24 cellular contexts compared by ENCODE assay signal in genomic region chr11:19913236-19913892, GRCh38.
DNase-seq lines count a peak whose midpoint lies in the region; ATAC-seq and TF ChIP-seq lines count a peak whose summit lies in the region.
"Had no signal": no experiment of that assay in that cellular context is flagged by ENCODE, and none has a peak within 500 bp of the region (broad histone marks: within the 10 kb centered on the region; RNA-seq: fewer than 3 reads in every experiment).

No MANE protein-coding gene starts in this region.

- 88% methylated on average over 8 of the region's 8 CpGs for WGBS in SK-N-SH (ENCODE audit: low lambda C conversion rate)
- WGBS in liver: 38% methylated on average over 8 of the region's 8 CpGs
- WGBS in aorta, 2 donors: 8 to 14% methylated on average over 8 of the region's 8 CpGs

- ATAC-seq in SK-N-SH treated with all-trans-retinoic acid at 6 μM for 48 hours (no peak; the same call in 2 of the 3 replicates), aorta (ENCODE audit: low FRiP score) (peak; percentile 42)
- ATAC-seq: gastroesophageal sphincter; naive thymus-derived CD8-positive, alpha-beta T cell had no signal

- peaks cover 65% of the 10 kb centered on the region; the same call in 1 of the 2 replicates for H3K79me2 ChIP-seq in SK-N-SH (ENCODE audit: insufficient read depth)

- no peak overlapping the region for H3K4me2 ChIP-seq in SK-N-SH

- H3K9me2 ChIP-seq in SK-N-SH: no peaks in the 10 kb centered on the region

- no peak for DNase-seq in SK-N-SH
- DNase-seq in fibroblast of the aortic adventitia (ENCODE audit: low read depth): peak; percentile 62
- no peak for DNase-seq in aorta
- no peak for DNase-seq in GF-D8 (lab: John Stamatoyannopoulos, UW)
- DNase-seq in epidermal melanocyte (ENCODE audit: insufficient read length, low spot score): no peak
- no peak for DNase-seq in stimulated activated CD4-positive, alpha-beta T cell treated with anti-CD3 and anti-CD28 coated beads, Interleukin-4, amount 100 ng/mL, for 1 hour
- DNase-seq: activated CD4-positive, alpha-beta T cell treated with anti-CD3 and anti-CD28 coated beads, Interleukin-2, amount 50 U/mL, for 1 hour; CD8-positive, alpha-beta memory T cell; DMS79; esophagus squamous epithelium; MM.1S; naive thymus-derived CD8-positive, alpha-beta T cell; NCI-H1436; NCI-H524 treated with DMSO at 0.1 percent for 48 hours; stimulated activated CD4-positive, alpha-beta T cell treated with anti-CD3 and anti-CD28 coated beads, Interleukin-2, amount 100 ng/mL, for 24 hours; stimulated activated naive CD4-positive, alpha-beta T cell treated with Interleukin-2 at 50 U/mL for 16 hours; T-helper 2 cell; thyroid gland had no signal

- H3K27ac ChIP-seq in SK-N-SH (ENCODE audit: low read depth in 2 of 2, low read length in 1 of 2): peak overlapping the region; percentile 44 to 77
- H3K27ac ChIP-seq in liver (ENCODE audit: low read depth in 1 of 2, low read length in 2 of 2): peak overlapping the region; percentile 69 to 76
- peak overlapping the region; percentile 39 to 54 for H3K27ac ChIP-seq in aorta (ENCODE audit: low read depth in 1 of 2, low read length in 2 of 2)
- H3K27ac ChIP-seq: 22Rv1, VCaP had no signal

- H3F3A ChIP-seq in SK-N-SH (replicated peaks; ENCODE audit: insufficient read depth): peaks cover 55% of the 10 kb centered on the region

- no peak overlapping the region for H3K4me3 ChIP-seq in SK-N-SH (ENCODE audit: low read depth in 2 of 2, low read length in 1 of 2)
- H3K4me3 ChIP-seq in fibroblast of the aortic adventitia (ENCODE audit: low read depth, low read length): no peak overlapping the region
- no peak overlapping the region for H3K4me3 ChIP-seq in liver (ENCODE audit: low read depth in 1 of 3, low read length in 3 of 3)
- no peak overlapping the region for H3K4me3 ChIP-seq in aorta (ENCODE audit: low read length in 2 of 2)
- H3K4me3 ChIP-seq: coronary artery, esophagus squamous epithelium, gastroesophageal sphincter, thyroid gland had no signal

- TF ChIP-seq EP300 in SK-N-SH (IDR thresholded peaks at IDR 0.05; ENCODE audit: borderline replicate concordance in 1 of 2, low read depth in 1 of 2, low read length in 1 of 2): no peak

- intact Hi-C loops in aorta (cut with DNase I): no loop called here

- H4K20me1 ChIP-seq in SK-N-SH (ENCODE audit: insufficient read depth): no peaks in the 10 kb centered on the region

- no peak overlapping the region for H2AFZ ChIP-seq in SK-N-SH (ENCODE audit: low read depth)

- H3K36me3 ChIP-seq in SK-N-SH (replicated peaks in 1 of 2; ENCODE audit: control insufficient read depth in 1 of 2, insufficient read depth in 2 of 2, low read length in 1 of 2) (peaks cover 37 to 38% of the 10 kb centered on the region in 2 experiments), liver (ENCODE audit: control insufficient read depth in 4 of 4, insufficient read depth in 3 of 4, low read depth in 1 of 4, low read length in 3 of 4) (peaks cover 0 to 2% (median 0%) of the 10 kb centered on the region in 4 donors), aorta (ENCODE audit: control insufficient read depth in 1 of 2, insufficient read depth in 2 of 2, low read length in 1 of 2) (peaks cover 3% of the 10 kb centered on the region in 2 donors)
- H3K36me3 ChIP-seq: thyroid gland had no signal

- H3K27me3 ChIP-seq in SK-N-SH (ENCODE audit: insufficient read depth) (no peaks in the 10 kb centered on the region), liver (ENCODE audit: control insufficient read depth in 4 of 4, insufficient read depth in 4 of 4, low read length in 3 of 4) (no peaks in the 10 kb centered on the region), aorta (ENCODE audit: control insufficient read depth in 1 of 2, insufficient read depth in 2 of 2, low read length in 1 of 2) (no peaks in the 10 kb centered on the region)
- H3K27me3 ChIP-seq: esophagus squamous epithelium, gastroesophageal sphincter, thyroid gland had no signal

- H3K9ac ChIP-seq in SK-N-SH (no peak overlapping the region), liver (ENCODE audit: low read depth in 1 of 2, low read length in 2 of 2) (peak overlapping the region in 1 of 2 donors; percentile 45)

- POLR2A ChIA-PET in SK-N-SH (lab: Yijun Ruan, JAX): no interaction called here

- peaks cover 19 to 26% of the 10 kb centered on the region in 2 experiments for H3K4me1 ChIP-seq in SK-N-SH (ENCODE audit: control insufficient read depth in 1 of 2, insufficient read depth in 2 of 2, low read depth in 1 of 2, low read length in 1 of 2)
- peaks cover 12 to 44% (median 38%) of the 10 kb centered on the region in 4 donors for H3K4me1 ChIP-seq in liver (ENCODE audit: control insufficient read depth in 4 of 4, insufficient read depth in 4 of 4, low read length in 3 of 4)
- peaks cover 7 to 23% of the 10 kb centered on the region in 2 donors for H3K4me1 ChIP-seq in aorta (ENCODE audit: control insufficient read depth in 1 of 2, insufficient read depth in 2 of 2, low read length in 2 of 2)

- TF ChIP-seq CTCF in SK-N-SH (IDR thresholded peaks at IDR 0.05): no peak
- no peak for TF ChIP-seq CTCF in fibroblast of the aortic adventitia (IDR thresholded peaks at IDR 0.05; ENCODE audit: insufficient read depth, low read length)
- TF ChIP-seq CTCF in liver (IDR thresholded peaks at IDR 0.05; ENCODE audit: low read depth, low read length, missing input control): no peak

- no peak for TF ChIP-seq RAD21 in SK-N-SH (IDR thresholded peaks at IDR 0.05; ENCODE audit: low read length)
- TF ChIP-seq RAD21 in liver (IDR thresholded peaks at IDR 0.05): no peak

- H3K9me3 ChIP-seq in SK-N-SH (no peaks in the 10 kb centered on the region), liver (ENCODE audit: control insufficient read depth in 4 of 4, low read length in 3 of 4) (no peaks in the 10 kb centered on the region), aorta (ENCODE audit: control insufficient read depth, low read length) (no peaks in the 10 kb centered on the region)
- H3K9me3 ChIP-seq: esophagus squamous epithelium, gastroesophageal sphincter, thyroid gland had no signal

- CTCF ChIA-PET in SK-N-SH (lab: Yijun Ruan, JAX): interaction anchor here (0.7 to 2.7 kb wide), 5 partner anchors 8 to 440 kb away, joined by 3 to 8 read pairs (median 4); no protein-coding TSS in a partner anchor

TF ChIP-seq in SK-N-SH, 30 proteins besides CTCF, POLR2A, EP300 and RAD21 (continues in another document):
- TF ChIP-seq POLR2AphosphoS5 (IDR thresholded peaks at IDR 0.05; ENCODE audit: low read depth, low read length) (no peak), TAF1 (IDR thresholded peaks at IDR 0.05; ENCODE audit: borderline replicate concordance, low read depth, low read length) (no peak), GATA2 (CRISPR knock-in tag; IDR thresholded peaks at IDR 0.05) (no peak)

TF ChIP-seq in SK-N-SH treated with all-trans-retinoic acid at 6 μM for 48 hours, 23 proteins besides CTCF, POLR2A, EP300 and RAD21 (continues in another document):
- TF ChIP-seq TCF4 (CRISPR knock-in tag; IDR thresholded peaks at IDR 0.05; ENCODE audit: borderline replicate concordance): no peak
- TF ChIP-seq ESRRG (CRISPR knock-in tag; IDR thresholded peaks at IDR 0.05): no peak
- no peak for TF ChIP-seq ZC3H10 (CRISPR knock-in tag; IDR thresholded peaks at IDR 0.05)
- TF ChIP-seq ZFP30 (CRISPR knock-in tag; IDR thresholded peaks at IDR 0.05): no peak
- TF ChIP-seq, protein P1, sequence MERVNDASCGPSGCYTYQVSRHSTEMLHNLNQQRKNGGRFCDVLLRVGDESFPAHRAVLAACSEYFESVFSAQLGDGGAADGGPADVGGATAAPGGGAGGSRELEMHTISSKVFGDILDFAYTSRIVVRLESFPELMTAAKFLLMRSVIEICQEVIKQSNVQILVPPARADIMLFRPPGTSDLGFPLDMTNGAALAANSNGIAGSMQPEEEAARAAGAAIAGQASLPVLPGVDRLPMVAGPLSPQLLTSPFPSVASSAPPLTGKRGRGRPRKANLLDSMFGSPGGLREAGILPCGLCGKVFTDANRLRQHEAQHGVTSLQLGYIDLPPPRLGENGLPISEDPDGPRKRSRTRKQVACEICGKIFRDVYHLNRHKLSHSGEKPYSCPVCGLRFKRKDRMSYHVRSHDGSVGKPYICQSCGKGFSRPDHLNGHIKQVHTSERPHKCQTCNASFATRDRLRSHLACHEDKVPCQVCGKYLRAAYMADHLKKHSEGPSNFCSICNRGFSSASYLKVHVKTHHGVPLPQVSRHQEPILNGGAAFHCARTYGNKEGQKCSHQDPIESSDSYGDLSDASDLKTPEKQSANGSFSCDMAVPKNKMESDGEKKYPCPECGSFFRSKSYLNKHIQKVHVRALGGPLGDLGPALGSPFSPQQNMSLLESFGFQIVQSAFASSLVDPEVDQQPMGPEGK (CRISPR knock-in tag; IDR thresholded peaks at IDR 0.05; ENCODE audit: borderline replicate concordance): no peak
- TF ChIP-seq CSDC2 (CRISPR knock-in tag; IDR thresholded peaks at IDR 0.05): no peak
- TF ChIP-seq ZNF8 (CRISPR knock-in tag; IDR thresholded peaks at IDR 0.05): no peak
- no peak for TF ChIP-seq TOX (CRISPR knock-in tag; IDR thresholded peaks at IDR 0.05; ENCODE audit: borderline replicate concordance)
- TF ChIP-seq PPARA (CRISPR knock-in tag; IDR thresholded peaks at IDR 0.05; ENCODE audit: borderline replicate concordance): no peak

TF ChIP-seq in liver, 16 proteins besides CTCF, POLR2A, EP300 and RAD21:
- TF ChIP-seq JUND (IDR thresholded peaks at IDR 0.05): no peak
- TF ChIP-seq HNF4A (conservative IDR thresholded peaks at IDR 0.05): peak; percentile 38 to 48
- TF ChIP-seq EGR1 (IDR thresholded peaks at IDR 0.05; ENCODE audit: low read depth in 2 of 2): no peak
- TF ChIP-seq GABPA (IDR thresholded peaks at IDR 0.05 in 1 of 2, conservative IDR thresholded peaks at IDR 0.05 in 1 of 2): no peak
- TF ChIP-seq ZBTB33 (IDR thresholded peaks at IDR 0.05): no peak
- TF ChIP-seq RXRA (IDR thresholded peaks at IDR 0.05): peak in 1 of 2 donors; percentile 33
- TF ChIP-seq NR2F2 (IDR thresholded peaks at IDR 0.05): no peak
TF ChIP-seq in liver: peak in this region for 2.
